In the genomic region with DNA sequence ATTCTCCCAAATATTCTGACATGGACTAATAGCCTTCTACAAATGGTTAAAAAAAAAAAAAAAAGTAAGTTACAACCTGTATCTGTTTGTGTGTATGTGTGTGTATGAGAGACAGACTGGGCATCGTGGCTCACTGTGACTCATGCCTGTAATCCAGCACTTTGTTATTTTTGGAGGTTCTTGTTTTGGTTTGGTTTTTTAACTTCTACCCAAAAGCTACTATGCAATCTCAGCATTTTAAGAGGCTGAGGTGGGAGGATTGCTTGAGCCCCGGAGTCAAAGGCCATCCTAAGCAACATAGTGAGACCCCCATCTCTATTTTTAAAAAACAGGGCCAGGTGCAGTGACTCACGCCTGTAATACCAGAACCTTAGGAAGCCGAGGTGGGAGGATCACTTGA, we compare ENCODE assay signal across 14 cellular contexts. TPM values are rescaled to one million over a fixed set of nuclear protein-coding genes. Genes with fewer than 3 reads are reported as not detected.
DNase-seq lines count a peak whose midpoint lies in the region; ATAC-seq and TF ChIP-seq lines count a peak whose summit lies in the region.
"Had no signal": no experiment of that assay in that cellular context is flagged by ENCODE, and none has a peak within 500 bp of the region (broad histone marks: within the 10 kb centered on the region; RNA-seq: fewer than 3 reads in every experiment).

No MANE protein-coding gene starts in this region.

- no peak overlapping the region for H3K4ac ChIP-seq in mesenchymal stem cell (ENCODE audit: low read depth in 1 of 2, low read length in 2 of 2)

- H3K4me1 ChIP-seq in mesenchymal stem cell (ENCODE audit: control insufficient read depth, insufficient read depth, low read depth, low read length): peaks cover 3% of the 10 kb centered on the region

- H2AK5ac ChIP-seq in mesenchymal stem cell (ENCODE audit: low read length, severe bottlenecking): no peak overlapping the region

- H3K9me3 Mint-ChIP-seq in HFFc6: no peaks in the 10 kb centered on the region; the same call in 1 of the 2 replicates
- H3K9me3 Mint-ChIP-seq in activated CD8-positive, alpha-beta T cell treated with anti-CD3 and anti-CD28 coated beads, Interleukin-2, amount 10 ng/mL, durations not matched to agents 7 days and 5 days (ENCODE audit: insufficient read depth): no peaks in the 10 kb centered on the region
- H3K9me3 Mint-ChIP-seq: H9 had no signal

- peak; percentile 61 for ATAC-seq in activated CD8-positive, alpha-beta T cell treated with anti-CD3 and anti-CD28 coated beads, Interleukin-2, amount 10 ng/mL, durations not matched to agents 7 days and 5 days
- no peak for ATAC-seq in HG03139 (IDR thresholded peaks at IDR 0.05; ENCODE audit: unreplicated experiment)

- CTCF ChIA-PET in activated CD8-positive, alpha-beta T cell treated with anti-CD3 and anti-CD28 coated beads, Interleukin-2, amount 10 ng/mL, durations not matched to agents 7 days and 5 days (lab: Charles Lee): interaction anchor here (0.7 to 1.0 kb wide), 2 partner anchors 24 to 56 kb away, joined by 3 to 5 read pairs; no protein-coding TSS in a partner anchor

- H3K18ac ChIP-seq in mesenchymal stem cell (ENCODE audit: low read depth in 1 of 2, low read length in 2 of 2): no peak overlapping the region

- H2AFZ ChIP-seq in mesenchymal stem cell (ENCODE audit: low read depth, low read length): no peak overlapping the region

- H3K23ac ChIP-seq in mesenchymal stem cell (ENCODE audit: low read length in 2 of 2): no peak overlapping the region

- no peak overlapping the region for H4K91ac ChIP-seq in mesenchymal stem cell (ENCODE audit: low read length)

- H3K4me2 ChIP-seq in mesenchymal stem cell (ENCODE audit: low read length, poor library complexity, severe bottlenecking): no peak overlapping the region

- 42% methylated on average over 4 of the region's 4 CpGs for WGBS in mesenchymal stem cell

- H3K4me3 ChIP-seq in mesenchymal stem cell (ENCODE audit: insufficient read depth in 1 of 2, low read depth in 1 of 2, low read length in 2 of 2): no peak overlapping the region

- H2BK5ac ChIP-seq in mesenchymal stem cell (ENCODE audit: low read depth, low read length, poor library complexity, severe bottlenecking): no peak overlapping the region

- H2BK120ac ChIP-seq in mesenchymal stem cell (ENCODE audit: low read depth, low read length): no peak overlapping the region

- no peak overlapping the region for H3K27ac ChIP-seq in mesenchymal stem cell (ENCODE audit: low read length, poor library complexity, severe bottlenecking)

- no peaks in the 10 kb centered on the region for H3K79me1 ChIP-seq in mesenchymal stem cell (replicated peaks; ENCODE audit: low read length, poor library complexity, severe bottlenecking)

- no peak overlapping the region for H2BK12ac ChIP-seq in mesenchymal stem cell (ENCODE audit: low read length in 2 of 2)

- no peaks in the 10 kb centered on the region for H3K27me3 Mint-ChIP-seq in HFFc6 (ENCODE audit: insufficient read depth)
- no peaks in the 10 kb centered on the region for H3K27me3 Mint-ChIP-seq in activated CD8-positive, alpha-beta T cell treated with anti-CD3 and anti-CD28 coated beads, Interleukin-2, amount 10 ng/mL, durations not matched to agents 7 days and 5 days (ENCODE audit: low read depth)

- H2BK15ac ChIP-seq in mesenchymal stem cell (ENCODE audit: low read depth, poor library complexity, severe bottlenecking): no peak overlapping the region

- TF ChIP-seq CTCF in HFFc6 (IDR thresholded peaks at IDR 0.05): no peak

- no peak overlapping the region for H3K14ac ChIP-seq in mesenchymal stem cell (ENCODE audit: low read length in 2 of 2)

- peak overlapping the region; percentile 16 for H3K9ac ChIP-seq in mesenchymal stem cell (ENCODE audit: low read length)

- H3K9me3 ChIP-seq in mesenchymal stem cell (ENCODE audit: control insufficient read depth, low read length): no peaks in the 10 kb centered on the region

- H3K27me3 ChIP-seq in mesenchymal stem cell (ENCODE audit: control insufficient read depth in 1 of 2, insufficient read depth in 1 of 2, low read length in 2 of 2): no peaks in the 10 kb centered on the region

- in situ Hi-C loops in Caki2 (cut with HindIII; ENCODE audit: low pct_unique_long_range_greater_than_20kb, low sequenced_read_pairs): no loop called here

- no peaks in the 10 kb centered on the region for H3K4me1 Mint-ChIP-seq in HFFc6 (ENCODE audit: low read depth)
- peaks cover 58% of the 10 kb centered on the region for H3K4me1 Mint-ChIP-seq in activated CD8-positive, alpha-beta T cell treated with anti-CD3 and anti-CD28 coated beads, Interleukin-2, amount 10 ng/mL, durations not matched to agents 7 days and 5 days (ENCODE audit: low read depth)
- H3K4me1 Mint-ChIP-seq: H9 had no signal

- POLR2A ChIA-PET in activated CD8-positive, alpha-beta T cell treated with anti-CD3 and anti-CD28 coated beads, Interleukin-2, amount 10 ng/mL, durations not matched to agents 7 days and 5 days (lab: Charles Lee): interaction anchor here (1.0 to 1.7 kb wide), 4 partner anchors 9 to 66 kb away, joined by 3 to 5 read pairs (median 4); partner anchors contain the start of gene MED7

- no peak overlapping the region for H4K8ac ChIP-seq in mesenchymal stem cell (ENCODE audit: low read length)

- DNase-seq in Caki2 (ENCODE audit: low read depth) (peak; percentile 75), HFFc6 (peak; percentile 28), mesenchymal stem cell (peak; percentile 28), NCI-H1930 (lab: John Stamatoyannopoulos, UW) (no peak), COR-L47 (lab: John Stamatoyannopoulos, UW) (no peak), T-helper 9 cell (no peak)
- DNase-seq in activated CD8-positive, alpha-beta T cell treated with anti-CD3 and anti-CD28 coated beads, Interleukin-2, amount 10 ng/mL, durations not matched to agents 7 days and 5 days: peak; percentile 44
- DNase-seq: activated effector memory CD4-positive, alpha-beta T cell treated with Interleukin-2 at 50 U/mL for 16 hours; H9; NCI-H1436; OCI-M1; stimulated activated naive CD4-positive, alpha-beta T cell had no signal

- H3K27ac Mint-ChIP-seq in HFFc6: no peak overlapping the region
- H3K27ac Mint-ChIP-seq in activated CD8-positive, alpha-beta T cell treated with anti-CD3 and anti-CD28 coated beads, Interleukin-2, amount 10 ng/mL, durations not matched to agents 7 days and 5 days: peak overlapping the region; percentile 68
- H3K27ac Mint-ChIP-seq: H9 had no signal

- no peaks in the 10 kb centered on the region for H3K36me3 Mint-ChIP-seq in HFFc6 (ENCODE audit: low read depth)
- H3K36me3 Mint-ChIP-seq in activated CD8-positive, alpha-beta T cell treated with anti-CD3 and anti-CD28 coated beads, Interleukin-2, amount 10 ng/mL, durations not matched to agents 7 days and 5 days (ENCODE audit: low read depth): peaks cover 27% of the 10 kb centered on the region

- no peaks in the 10 kb centered on the region for H3K36me3 ChIP-seq in mesenchymal stem cell (ENCODE audit: control insufficient read depth in 1 of 2, insufficient read depth in 2 of 2, low read depth in 1 of 2, low read length in 2 of 2)

- H3K4me3 Mint-ChIP-seq in HFFc6: no peak overlapping the region
- no peak overlapping the region for H3K4me3 Mint-ChIP-seq in activated CD8-positive, alpha-beta T cell treated with anti-CD3 and anti-CD28 coated beads, Interleukin-2, amount 10 ng/mL, durations not matched to agents 7 days and 5 days
- H3K4me3 Mint-ChIP-seq: H9 had no signal

RNA-seq across cellular contexts. Expression of gene HAVCR1, which starts 17.6 kb away (rescaled TPM):
- total RNA-seq in Caki2 (2014; rRNA removed; shearing (Covaris generic); ENCODE audit: low replicate concordance): 54.8 and 62.9 TPM in 2 replicates
- not detected for total RNA-seq in HFFc6 (2021; fragmentation: NEBNext Ultra II Directional; extraction: Animal tissue kit (Norgen Biotek cat#: 25700))
- total RNA-seq in activated CD8-positive, alpha-beta T cell treated with anti-CD3 and anti-CD28 coated beads, Interleukin-2, amount 10 ng/mL, durations not matched to agents 7 days and 5 days: 1 to 10 TPM; 2.8 to 2.9 TPM
- 0.14 TPM for polyA plus RNA-seq in mesenchymal stem cell (2013, experiment 1 of 2)
- polyA plus RNA-seq in mesenchymal stem cell (2013, experiment 2 of 2): not detected
- total RNA-seq: G401, H9 had no signal

RNA-seq across cellular contexts. Expression of gene HAVCR2, which starts 32.3 kb away (rescaled TPM):
- not detected in 2 replicates for total RNA-seq in Caki2 (2014; rRNA removed; shearing (Covaris generic); ENCODE audit: low replicate concordance)
- total RNA-seq in HFFc6 (2021; fragmentation: NEBNext Ultra II Directional; extraction: Animal tissue kit (Norgen Biotek cat#: 25700)): under 1 TPM in 1 of 6 experiments, not detected in 5; 0.07 TPM
- total RNA-seq in activated CD8-positive, alpha-beta T cell treated with anti-CD3 and anti-CD28 coated beads, Interleukin-2, amount 10 ng/mL, durations not matched to agents 7 days and 5 days: 10 to 100 TPM; 77.6 to 78.7 TPM
- polyA plus RNA-seq in mesenchymal stem cell (2013, experiment 1 of 2): 0.11 TPM
- 0.21 TPM for polyA plus RNA-seq in mesenchymal stem cell (2013, experiment 2 of 2)
- total RNA-seq: G401, H9 had no signal

Comparison
In these comparisons a context has a peak if more than half of its experiments do, and no peak if none do; other contexts are left out.
1. DNase-seq: peak in Caki2 (single experiment), HFFc6 (single experiment), activated CD8-positive, alpha-beta T cell treated with anti-CD3 and anti-CD28 coated beads, Interleukin-2, amount 10 ng/mL, durations not matched to agents 7 days and 5 days (single experiment) and mesenchymal stem cell (single experiment); none in NCI-H1930 (0 of 2), COR-L47 (single experiment) and T-helper 9 cell (single experiment).
2. RNA of gene HAVCR1, which starts 17.6 kb away (total RNA-seq): 54.8 to 62.9 TPM in Caki2; 2.8 to 2.9 TPM in activated CD8-positive, alpha-beta T cell treated with anti-CD3 and anti-CD28 coated beads, Interleukin-2, amount 10 ng/mL, durations not matched to agents 7 days and 5 days and not detected in HFFc6; every median in the first group is over 10 times any median in the second.
3. RNA of gene HAVCR2, which starts 32.3 kb away (total RNA-seq): 77.6 to 78.7 TPM in activated CD8-positive, alpha-beta T cell treated with anti-CD3 and anti-CD28 coated beads, Interleukin-2, amount 10 ng/mL, durations not matched to agents 7 days and 5 days; 0.07 TPM in HFFc6 and not detected in Caki2; every median in the first group is over 10 times any median in the second.